ENCODE assay signal across 1 cellular context in the genomic region with DNA sequence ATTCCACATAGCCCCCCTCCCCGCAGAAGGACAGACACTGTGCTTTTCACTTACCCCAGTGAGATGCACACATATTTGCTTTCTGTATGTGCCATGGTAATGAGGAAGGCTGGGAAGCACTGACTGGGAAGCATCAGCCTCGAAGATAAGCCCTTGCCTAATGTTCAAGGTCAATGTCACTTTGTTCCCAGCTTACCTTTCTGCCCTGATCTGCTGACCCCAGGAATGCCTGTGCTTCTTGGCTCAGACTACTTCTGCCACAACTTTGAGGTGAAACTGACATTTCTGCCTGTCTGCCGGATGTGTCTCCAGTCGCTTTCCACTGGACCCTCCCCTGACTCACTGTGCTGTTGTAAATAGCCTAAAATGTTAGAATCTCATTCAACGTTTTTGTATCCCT.
A peak's percentile ranks its signal among the peaks of the same experiment; 100 is the strongest.
TF ChIP-seq lines count a peak whose summit lies in the region.

No MANE protein-coding gene starts in this region.

TF ChIP-seq in HepG2, 621 proteins besides CTCF, POLR2A, EP300 and RAD21 (continued from another document and continues in another):
- TF ChIP-seq, protein P1, sequence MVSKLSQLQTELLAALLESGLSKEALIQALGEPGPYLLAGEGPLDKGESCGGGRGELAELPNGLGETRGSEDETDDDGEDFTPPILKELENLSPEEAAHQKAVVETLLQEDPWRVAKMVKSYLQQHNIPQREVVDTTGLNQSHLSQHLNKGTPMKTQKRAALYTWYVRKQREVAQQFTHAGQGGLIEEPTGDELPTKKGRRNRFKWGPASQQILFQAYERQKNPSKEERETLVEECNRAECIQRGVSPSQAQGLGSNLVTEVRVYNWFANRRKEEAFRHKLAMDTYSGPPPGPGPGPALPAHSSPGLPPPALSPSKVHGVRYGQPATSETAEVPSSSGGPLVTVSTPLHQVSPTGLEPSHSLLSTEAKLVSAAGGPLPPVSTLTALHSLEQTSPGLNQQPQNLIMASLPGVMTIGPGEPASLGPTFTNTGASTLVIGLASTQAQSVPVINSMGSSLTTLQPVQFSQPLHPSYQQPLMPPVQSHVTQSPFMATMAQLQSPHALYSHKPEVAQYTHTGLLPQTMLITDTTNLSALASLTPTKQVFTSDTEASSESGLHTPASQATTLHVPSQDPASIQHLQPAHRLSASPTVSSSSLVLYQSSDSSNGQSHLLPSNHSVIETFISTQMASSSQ (IDR thresholded peaks at IDR 0.05; ENCODE audit: low read depth): no peak
- TF ChIP-seq, protein P1 (CRISPR knock-in tag; IDR thresholded peaks at IDR 0.05; ENCODE audit: borderline replicate concordance): no peak
- TF ChIP-seq AGO2 (optimal IDR thresholded peaks at IDR 0.05; ENCODE audit: low read depth, low read length) (no peak), STAG1 (CRISPR knock-in tag; IDR thresholded peaks at IDR 0.05) (no peak), MTF2 (CRISPR knock-in tag; IDR thresholded peaks at IDR 0.05; ENCODE audit: borderline replicate concordance) (no peak), RARA (CRISPR knock-in tag; IDR thresholded peaks at IDR 0.05) (peak; percentile 93), ZNF251 (CRISPR knock-in tag; IDR thresholded peaks at IDR 0.05) (no peak), MED13 (CRISPR knock-in tag; IDR thresholded peaks at IDR 0.05) (no peak), HNRNPLL (IDR thresholded peaks at IDR 0.05; ENCODE audit: low read depth, low read length, poor library complexity, severe bottlenecking) (no peak), FOSL1 (CRISPR knock-in tag; IDR thresholded peaks at IDR 0.05; ENCODE audit: borderline replicate concordance) (no peak), CEBPB (IDR thresholded peaks at IDR 0.05; ENCODE audit: borderline replicate concordance, low read depth, low read length) (no peak), KDM2A (CRISPR knock-in tag; IDR thresholded peaks at IDR 0.05; ENCODE audit: borderline replicate concordance, low read depth) (no peak), TEAD2 (CRISPR knock-in tag; IDR thresholded peaks at IDR 0.05) (no peak), FOSL2 (CRISPR knock-in tag; IDR thresholded peaks at IDR 0.05) (0 out of 2 replicates have a peak, but pooled peaks have one; percentile 16), GATAD2A (CRISPR knock-in tag; IDR thresholded peaks at IDR 0.05) (peak; percentile 41; the same call in 1 of the 2 replicates), FOXJ3 (CRISPR knock-in tag; IDR thresholded peaks at IDR 0.05; ENCODE audit: borderline replicate concordance) (no peak), ZNF761 (CRISPR knock-in tag; conservative IDR thresholded peaks at IDR 0.05) (no peak), ATAD3A (CRISPR knock-in tag; IDR thresholded peaks at IDR 0.05) (no peak)
- TF ChIP-seq, protein P2, sequence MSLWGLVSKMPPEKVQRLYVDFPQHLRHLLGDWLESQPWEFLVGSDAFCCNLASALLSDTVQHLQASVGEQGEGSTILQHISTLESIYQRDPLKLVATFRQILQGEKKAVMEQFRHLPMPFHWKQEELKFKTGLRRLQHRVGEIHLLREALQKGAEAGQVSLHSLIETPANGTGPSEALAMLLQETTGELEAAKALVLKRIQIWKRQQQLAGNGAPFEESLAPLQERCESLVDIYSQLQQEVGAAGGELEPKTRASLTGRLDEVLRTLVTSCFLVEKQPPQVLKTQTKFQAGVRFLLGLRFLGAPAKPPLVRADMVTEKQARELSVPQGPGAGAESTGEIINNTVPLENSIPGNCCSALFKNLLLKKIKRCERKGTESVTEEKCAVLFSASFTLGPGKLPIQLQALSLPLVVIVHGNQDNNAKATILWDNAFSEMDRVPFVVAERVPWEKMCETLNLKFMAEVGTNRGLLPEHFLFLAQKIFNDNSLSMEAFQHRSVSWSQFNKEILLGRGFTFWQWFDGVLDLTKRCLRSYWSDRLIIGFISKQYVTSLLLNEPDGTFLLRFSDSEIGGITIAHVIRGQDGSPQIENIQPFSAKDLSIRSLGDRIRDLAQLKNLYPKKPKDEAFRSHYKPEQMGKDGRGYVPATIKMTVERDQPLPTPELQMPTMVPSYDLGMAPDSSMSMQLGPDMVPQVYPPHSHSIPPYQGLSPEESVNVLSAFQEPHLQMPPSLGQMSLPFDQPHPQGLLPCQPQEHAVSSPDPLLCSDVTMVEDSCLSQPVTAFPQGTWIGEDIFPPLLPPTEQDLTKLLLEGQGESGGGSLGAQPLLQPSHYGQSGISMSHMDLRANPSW (CRISPR knock-in tag; IDR thresholded peaks at IDR 0.05; ENCODE audit: borderline replicate concordance): no peak
- TF ChIP-seq, protein P3, sequence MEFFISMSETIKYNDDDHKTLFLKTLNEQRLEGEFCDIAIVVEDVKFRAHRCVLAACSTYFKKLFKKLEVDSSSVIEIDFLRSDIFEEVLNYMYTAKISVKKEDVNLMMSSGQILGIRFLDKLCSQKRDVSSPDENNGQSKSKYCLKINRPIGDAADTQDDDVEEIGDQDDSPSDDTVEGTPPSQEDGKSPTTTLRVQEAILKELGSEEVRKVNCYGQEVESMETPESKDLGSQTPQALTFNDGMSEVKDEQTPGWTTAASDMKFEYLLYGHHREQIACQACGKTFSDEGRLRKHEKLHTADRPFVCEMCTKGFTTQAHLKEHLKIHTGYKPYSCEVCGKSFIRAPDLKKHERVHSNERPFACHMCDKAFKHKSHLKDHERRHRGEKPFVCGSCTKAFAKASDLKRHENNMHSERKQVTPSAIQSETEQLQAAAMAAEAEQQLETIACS (CRISPR knock-in tag; IDR thresholded peaks at IDR 0.05): no peak
- TF ChIP-seq, protein P4, sequence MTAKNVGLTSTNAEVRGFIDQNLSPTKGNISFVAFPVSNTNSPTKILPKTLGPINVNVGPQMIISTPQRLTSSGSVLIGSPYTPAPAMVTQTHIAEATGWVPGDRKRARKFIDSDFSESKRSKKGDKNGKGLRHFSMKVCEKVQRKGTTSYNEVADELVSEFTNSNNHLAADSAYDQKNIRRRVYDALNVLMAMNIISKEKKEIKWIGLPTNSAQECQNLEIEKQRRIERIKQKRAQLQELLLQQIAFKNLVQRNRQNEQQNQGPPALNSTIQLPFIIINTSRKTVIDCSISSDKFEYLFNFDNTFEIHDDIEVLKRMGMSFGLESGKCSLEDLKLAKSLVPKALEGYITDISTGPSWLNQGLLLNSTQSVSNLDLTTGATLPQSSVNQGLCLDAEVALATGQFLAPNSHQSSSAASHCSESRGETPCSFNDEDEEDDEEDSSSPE (CRISPR knock-in tag; IDR thresholded peaks at IDR 0.05): no peak
- TF ChIP-seq, protein P5, sequence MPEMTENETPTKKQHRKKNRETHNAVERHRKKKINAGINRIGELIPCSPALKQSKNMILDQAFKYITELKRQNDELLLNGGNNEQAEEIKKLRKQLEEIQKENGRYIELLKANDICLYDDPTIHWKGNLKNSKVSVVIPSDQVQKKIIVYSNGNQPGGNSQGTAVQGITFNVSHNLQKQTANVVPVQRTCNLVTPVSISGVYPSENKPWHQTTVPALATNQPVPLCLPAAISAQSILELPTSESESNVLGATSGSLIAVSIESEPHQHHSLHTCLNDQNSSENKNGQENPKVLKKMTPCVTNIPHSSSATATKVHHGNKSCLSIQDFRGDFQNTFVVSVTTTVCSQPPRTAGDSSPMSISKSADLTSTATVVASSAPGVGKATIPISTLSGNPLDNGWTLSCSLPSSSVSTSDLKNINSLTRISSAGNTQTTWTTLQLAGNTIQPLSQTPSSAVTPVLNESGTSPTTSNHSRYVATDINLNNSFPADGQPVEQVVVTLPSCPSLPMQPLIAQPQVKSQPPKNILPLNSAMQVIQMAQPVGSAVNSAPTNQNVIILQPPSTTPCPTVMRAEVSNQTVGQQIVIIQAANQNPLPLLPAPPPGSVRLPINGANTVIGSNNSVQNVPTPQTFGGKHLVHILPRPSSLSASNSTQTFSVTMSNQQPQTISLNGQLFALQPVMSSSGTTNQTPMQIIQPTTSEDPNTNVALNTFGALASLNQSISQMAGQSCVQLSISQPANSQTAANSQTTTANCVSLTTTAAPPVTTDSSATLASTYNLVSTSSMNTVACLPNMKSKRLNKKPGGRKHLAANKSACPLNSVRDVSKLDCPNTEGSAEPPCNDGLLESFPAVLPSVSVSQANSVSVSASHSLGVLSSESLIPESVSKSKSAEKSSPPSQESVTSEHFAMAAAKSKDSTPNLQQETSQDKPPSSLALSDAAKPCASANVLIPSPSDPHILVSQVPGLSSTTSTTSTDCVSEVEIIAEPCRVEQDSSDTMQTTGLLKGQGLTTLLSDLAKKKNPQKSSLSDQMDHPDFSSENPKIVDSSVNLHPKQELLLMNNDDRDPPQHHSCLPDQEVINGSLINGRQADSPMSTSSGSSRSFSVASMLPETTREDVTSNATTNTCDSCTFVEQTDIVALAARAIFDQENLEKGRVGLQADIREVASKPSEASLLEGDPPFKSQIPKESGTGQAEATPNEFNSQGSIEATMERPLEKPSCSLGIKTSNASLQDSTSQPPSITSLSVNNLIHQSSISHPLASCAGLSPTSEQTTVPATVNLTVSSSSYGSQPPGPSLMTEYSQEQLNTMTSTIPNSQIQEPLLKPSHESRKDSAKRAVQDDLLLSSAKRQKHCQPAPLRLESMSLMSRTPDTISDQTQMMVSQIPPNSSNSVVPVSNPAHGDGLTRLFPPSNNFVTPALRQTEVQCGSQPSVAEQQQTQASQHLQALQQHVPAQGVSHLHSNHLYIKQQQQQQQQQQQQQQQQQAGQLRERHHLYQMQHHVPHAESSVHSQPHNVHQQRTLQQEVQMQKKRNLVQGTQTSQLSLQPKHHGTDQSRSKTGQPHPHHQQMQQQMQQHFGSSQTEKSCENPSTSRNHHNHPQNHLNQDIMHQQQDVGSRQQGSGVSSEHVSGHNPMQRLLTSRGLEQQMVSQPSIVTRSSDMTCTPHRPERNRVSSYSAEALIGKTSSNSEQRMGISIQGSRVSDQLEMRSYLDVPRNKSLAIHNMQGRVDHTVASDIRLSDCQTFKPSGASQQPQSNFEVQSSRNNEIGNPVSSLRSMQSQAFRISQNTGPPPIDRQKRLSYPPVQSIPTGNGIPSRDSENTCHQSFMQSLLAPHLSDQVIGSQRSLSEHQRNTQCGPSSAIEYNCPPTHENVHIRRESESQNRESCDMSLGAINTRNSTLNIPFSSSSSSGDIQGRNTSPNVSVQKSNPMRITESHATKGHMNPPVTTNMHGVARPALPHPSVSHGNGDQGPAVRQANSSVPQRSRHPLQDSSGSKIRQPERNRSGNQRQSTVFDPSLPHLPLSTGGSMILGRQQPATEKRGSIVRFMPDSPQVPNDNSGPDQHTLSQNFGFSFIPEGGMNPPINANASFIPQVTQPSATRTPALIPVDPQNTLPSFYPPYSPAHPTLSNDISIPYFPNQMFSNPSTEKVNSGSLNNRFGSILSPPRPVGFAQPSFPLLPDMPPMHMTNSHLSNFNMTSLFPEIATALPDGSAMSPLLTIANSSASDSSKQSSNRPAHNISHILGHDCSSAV (CRISPR knock-in tag; IDR thresholded peaks at IDR 0.05; ENCODE audit: borderline replicate concordance): no peak
- TF ChIP-seq, protein P6, sequence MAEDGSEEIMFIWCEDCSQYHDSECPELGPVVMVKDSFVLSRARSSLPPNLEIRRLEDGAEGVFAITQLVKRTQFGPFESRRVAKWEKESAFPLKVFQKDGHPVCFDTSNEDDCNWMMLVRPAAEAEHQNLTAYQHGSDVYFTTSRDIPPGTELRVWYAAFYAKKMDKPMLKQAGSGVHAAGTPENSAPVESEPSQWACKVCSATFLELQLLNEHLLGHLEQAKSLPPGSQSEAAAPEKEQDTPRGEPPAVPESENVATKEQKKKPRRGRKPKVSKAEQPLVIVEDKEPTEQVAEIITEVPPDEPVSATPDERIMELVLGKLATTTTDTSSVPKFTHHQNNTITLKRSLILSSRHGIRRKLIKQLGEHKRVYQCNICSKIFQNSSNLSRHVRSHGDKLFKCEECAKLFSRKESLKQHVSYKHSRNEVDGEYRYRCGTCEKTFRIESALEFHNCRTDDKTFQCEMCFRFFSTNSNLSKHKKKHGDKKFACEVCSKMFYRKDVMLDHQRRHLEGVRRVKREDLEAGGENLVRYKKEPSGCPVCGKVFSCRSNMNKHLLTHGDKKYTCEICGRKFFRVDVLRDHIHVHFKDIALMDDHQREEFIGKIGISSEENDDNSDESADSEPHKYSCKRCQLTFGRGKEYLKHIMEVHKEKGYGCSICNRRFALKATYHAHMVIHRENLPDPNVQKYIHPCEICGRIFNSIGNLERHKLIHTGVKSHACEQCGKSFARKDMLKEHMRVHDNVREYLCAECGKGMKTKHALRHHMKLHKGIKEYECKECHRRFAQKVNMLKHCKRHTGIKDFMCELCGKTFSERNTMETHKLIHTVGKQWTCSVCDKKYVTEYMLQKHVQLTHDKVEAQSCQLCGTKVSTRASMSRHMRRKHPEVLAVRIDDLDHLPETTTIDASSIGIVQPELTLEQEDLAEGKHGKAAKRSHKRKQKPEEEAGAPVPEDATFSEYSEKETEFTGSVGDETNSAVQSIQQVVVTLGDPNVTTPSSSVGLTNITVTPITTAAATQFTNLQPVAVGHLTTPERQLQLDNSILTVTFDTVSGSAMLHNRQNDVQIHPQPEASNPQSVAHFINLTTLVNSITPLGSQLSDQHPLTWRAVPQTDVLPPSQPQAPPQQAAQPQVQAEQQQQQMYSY (CRISPR knock-in tag; IDR thresholded peaks at IDR 0.05): no peak
- TF ChIP-seq, protein P7, sequence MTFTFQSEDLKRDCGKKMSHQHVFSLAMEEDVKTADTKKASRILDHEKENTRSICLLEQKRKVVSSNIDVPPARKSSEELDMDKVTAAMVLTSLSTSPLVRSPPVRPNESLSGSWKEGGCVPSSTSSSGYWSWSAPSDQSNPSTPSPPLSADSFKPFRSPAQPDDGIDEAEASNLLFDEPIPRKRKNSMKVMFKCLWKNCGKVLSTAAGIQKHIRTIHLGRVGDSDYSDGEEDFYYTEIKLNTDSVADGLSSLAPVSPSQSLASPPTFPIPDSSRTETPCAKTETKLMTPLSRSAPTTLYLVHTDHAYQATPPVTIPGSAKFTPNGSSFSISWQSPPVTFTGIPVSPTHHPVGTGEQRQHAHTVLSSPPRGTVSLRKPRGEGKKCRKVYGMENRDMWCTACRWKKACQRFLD (CRISPR knock-in tag; IDR thresholded peaks at IDR 0.05; ENCODE audit: borderline replicate concordance): no peak
- TF ChIP-seq, protein P8, sequence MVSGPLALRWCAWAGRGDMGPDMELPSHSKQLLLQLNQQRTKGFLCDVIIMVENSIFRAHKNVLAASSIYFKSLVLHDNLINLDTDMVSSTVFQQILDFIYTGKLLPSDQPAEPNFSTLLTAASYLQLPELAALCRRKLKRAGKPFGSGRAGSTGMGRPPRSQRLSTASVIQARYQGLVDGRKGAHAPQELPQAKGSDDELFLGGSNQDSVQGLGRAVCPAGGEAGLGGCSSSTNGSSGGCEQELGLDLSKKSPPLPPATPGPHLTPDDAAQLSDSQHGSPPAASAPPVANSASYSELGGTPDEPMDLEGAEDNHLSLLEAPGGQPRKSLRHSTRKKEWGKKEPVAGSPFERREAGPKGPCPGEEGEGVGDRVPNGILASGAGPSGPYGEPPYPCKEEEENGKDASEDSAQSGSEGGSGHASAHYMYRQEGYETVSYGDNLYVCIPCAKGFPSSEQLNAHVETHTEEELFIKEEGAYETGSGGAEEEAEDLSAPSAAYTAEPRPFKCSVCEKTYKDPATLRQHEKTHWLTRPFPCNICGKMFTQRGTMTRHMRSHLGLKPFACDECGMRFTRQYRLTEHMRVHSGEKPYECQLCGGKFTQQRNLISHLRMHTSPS (CRISPR knock-in tag; IDR thresholded peaks at IDR 0.05; ENCODE audit: low read depth): no peak
